Comparison of ENCODE assay signal across 1 cellular context in genomic region chr13:52127783-52128702, GRCh38.
A peak's percentile ranks its signal among the peaks of the same experiment; 100 is the strongest.
TF ChIP-seq lines count a peak whose summit lies in the region.

No MANE protein-coding gene starts in this region.

TF ChIP-seq in HepG2, 621 proteins besides CTCF, POLR2A, EP300 and RAD21 (continued from another document and continues in another):
- TF ChIP-seq ZBTB40 (IDR thresholded peaks at IDR 0.05) (no peak), ZBTB40 (CRISPR knock-in tag; IDR thresholded peaks at IDR 0.05) (no peak), FLYWCH1 (CRISPR knock-in tag; IDR thresholded peaks at IDR 0.05) (no peak), BRF2 (CRISPR knock-in tag; IDR thresholded peaks at IDR 0.05) (0 out of 2 replicates have a peak, but pooled peaks have one; percentile 42), ZXDC (CRISPR knock-in tag; IDR thresholded peaks at IDR 0.05) (no peak), STAG1 (CRISPR knock-in tag; IDR thresholded peaks at IDR 0.05) (peak; percentile 94), ZNF792 (CRISPR knock-in tag; IDR thresholded peaks at IDR 0.05) (no peak), CREM (IDR thresholded peaks at IDR 0.05) (no peak), CREM (CRISPR knock-in tag; IDR thresholded peaks at IDR 0.05) (no peak), ELF4 (CRISPR knock-in tag; IDR thresholded peaks at IDR 0.05; ENCODE audit: borderline replicate concordance) (0 out of 2 replicates have a peak, but pooled peaks have one; percentile 33), ZSCAN5A (CRISPR knock-in tag; IDR thresholded peaks at IDR 0.05; ENCODE audit: borderline replicate concordance) (peak; percentile 60; the same call in 1 of the 2 replicates), STAT6 (CRISPR knock-in tag; IDR thresholded peaks at IDR 0.05; ENCODE audit: borderline replicate concordance) (peak; percentile 57; the same call in 1 of the 2 replicates), ZNF335 (CRISPR knock-in tag; IDR thresholded peaks at IDR 0.05) (no peak), ZSCAN25 (CRISPR knock-in tag; IDR thresholded peaks at IDR 0.05) (no peak), KLF16 (CRISPR knock-in tag; IDR thresholded peaks at IDR 0.05) (no peak), ISL2 (CRISPR knock-in tag; IDR thresholded peaks at IDR 0.05) (no peak), MIXL1 (CRISPR knock-in tag; IDR thresholded peaks at IDR 0.05) (0 out of 2 replicates have a peak, but pooled peaks have one; percentile 42), NONO (IDR thresholded peaks at IDR 0.05) (no peak), NONO (CRISPR knock-in tag; conservative IDR thresholded peaks at IDR 0.05) (no peak; the same call in 1 of the 2 replicates), ESRRA (CRISPR knock-in tag; IDR thresholded peaks at IDR 0.05; ENCODE audit: low read depth) (no peak), NFE2L1 (CRISPR knock-in tag; IDR thresholded peaks at IDR 0.05; ENCODE audit: borderline replicate concordance) (no peak), SOX6 (IDR thresholded peaks at IDR 0.05) (no peak), SOX6 (CRISPR knock-in tag; IDR thresholded peaks at IDR 0.05) (0 out of 2 replicates have a peak, but pooled peaks have one; percentile 36), ZNF230 (CRISPR knock-in tag; IDR thresholded peaks at IDR 0.05) (no peak), ZNF761 (CRISPR knock-in tag; conservative IDR thresholded peaks at IDR 0.05) (0 out of 2 replicates have a peak, but pooled peaks have one; percentile 51), DMAP1 (CRISPR knock-in tag; IDR thresholded peaks at IDR 0.05) (no peak), ZNF879 (CRISPR knock-in tag; IDR thresholded peaks at IDR 0.05) (no peak), RFX3 (CRISPR knock-in tag; IDR thresholded peaks at IDR 0.05) (no peak), ZNF383 (CRISPR knock-in tag; IDR thresholded peaks at IDR 0.05; ENCODE audit: borderline replicate concordance) (0 out of 2 replicates have a peak, but pooled peaks have one; percentile 41), HOXA3 (CRISPR knock-in tag; IDR thresholded peaks at IDR 0.05) (peak; percentile 9; the same call in 1 of the 2 replicates), ZBTB2 (CRISPR knock-in tag; IDR thresholded peaks at IDR 0.05; ENCODE audit: low read depth) (no peak), MYPOP (CRISPR knock-in tag; IDR thresholded peaks at IDR 0.05) (peak; percentile 44; the same call in 1 of the 2 replicates), ATF7-NPFF (CRISPR knock-in tag; IDR thresholded peaks at IDR 0.05; ENCODE audit: low read depth) (no peak), HOMEZ (CRISPR knock-in tag; IDR thresholded peaks at IDR 0.05; ENCODE audit: low read depth) (0 out of 2 replicates have a peak, but pooled peaks have one; percentile 23), FOXO4 (CRISPR knock-in tag; conservative IDR thresholded peaks at IDR 0.05) (no peak), ELF3 (CRISPR knock-in tag; IDR thresholded peaks at IDR 0.05) (no peak), SATB2 (CRISPR knock-in tag; IDR thresholded peaks at IDR 0.05) (no peak), ASH2L (IDR thresholded peaks at IDR 0.05; ENCODE audit: insufficient read length, low read depth, low read length) (peak; percentile 20), RARA (CRISPR knock-in tag; IDR thresholded peaks at IDR 0.05) (no peak)
